ENCODE assay signal across 21 cellular contexts in the genomic region with DNA sequence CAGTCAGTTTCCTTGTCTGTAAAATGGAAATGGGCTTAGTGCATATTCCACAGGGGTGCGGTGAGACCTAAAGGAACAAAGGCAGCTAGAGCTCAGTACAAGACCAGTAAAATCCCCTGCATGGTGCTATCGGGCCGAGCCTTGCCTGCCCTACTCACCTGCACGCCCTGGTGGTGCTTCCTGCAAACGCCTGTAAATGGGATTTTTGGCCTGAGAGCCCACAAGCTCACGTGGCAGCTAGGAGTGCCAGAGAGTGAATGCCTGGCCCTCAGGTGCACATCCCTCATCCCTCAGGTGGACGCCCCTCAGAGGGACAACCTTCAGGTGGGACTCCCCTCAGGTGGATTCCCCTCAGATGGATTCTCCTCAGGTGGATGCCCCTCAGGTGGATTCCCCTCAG. TPM values are rescaled to one million over a fixed set of nuclear protein-coding genes. Genes with fewer than 3 reads are reported as not detected.
A peak's percentile ranks its signal among the peaks of the same experiment; 100 is the strongest.
DNase-seq lines count a peak whose midpoint lies in the region; ATAC-seq, FAIRE-seq and TF ChIP-seq lines count a peak whose summit lies in the region.
"Had no signal": no experiment of that assay in that cellular context is flagged by ENCODE, and none has a peak within 500 bp of the region (broad histone marks: within the 10 kb centered on the region; RNA-seq: fewer than 3 reads in every experiment).

No MANE protein-coding gene starts in this region.

- H3K9me3 ChIP-seq in HEK293 (ENCODE audit: control insufficient read depth, insufficient read depth, low read depth, low read length) (no peaks in the 10 kb centered on the region), H1 (ENCODE audit: insufficient read depth in 2 of 2, low read depth in 1 of 2, low read length in 1 of 2) (no peaks in the 10 kb centered on the region), colonic mucosa (no peaks in the 10 kb centered on the region)
- H3K9me3 ChIP-seq: BE2C had no signal

- 84% methylated on average over 7 of the region's 7 CpGs; no CpG with 5 or more reads in 1 of the 2 experiments for WGBS in H1 (ENCODE audit: extremely low coverage in 1 of 2, insufficient coverage in 1 of 2, insufficient read length in 1 of 2, insufficient replicate concordance in 2 of 2, low coverage in 1 of 2, low lambda C conversion rate in 2 of 2, missing lambda C conversion rate in 1 of 2), 2 experiments

- no peak overlapping the region for H2BK120ac ChIP-seq in H1 (replicated peaks; ENCODE audit: low read depth, low read length)

- no peak for FAIRE-seq in H1 (lab: Jason Lieb, UNC)
- FAIRE-seq: A204.1 had no signal

- TF ChIP-seq EP300 in H1 (IDR thresholded peaks at IDR 0.05; ENCODE audit: borderline replicate concordance in 1 of 2, low read depth in 2 of 2, low read length in 2 of 2): no peak

- CTCF ChIA-PET in HEK293 (lab: Yijun Ruan, JAX): no interaction called here
- CTCF ChIA-PET in H1 (lab: Charles Lee; ENCODE audit: partially characterized antibody): interaction anchor here (0.9 to 1.5 kb wide), 6 partner anchors 9 to 117 kb away, joined by 3 to 7 read pairs (median 3); no protein-coding TSS in a partner anchor

- DNase-seq in H7 (peak; percentile 59), H1 (ENCODE audit: low read depth in 1 of 2, low spot score in 2 of 2) (no peak), iPS-NIHi11 (ENCODE audit: low spot score) (peak; percentile 41), NOMO-1 treated with DMSO at 0.1 percent for 48 hours (lab: John Stamatoyannopoulos, UW; ENCODE audit: unreplicated experiment) (no peak), colonic mucosa (no peak)
- no peak for DNase-seq in activated CD8-positive, alpha-beta memory T cell treated with anti-CD3 and anti-CD28 coated beads, Interleukin-2, amount 50 U/mL, for 48 hours
- DNase-seq: ACHN; BE2C; C1 segment of cervical spinal cord; CD4-positive, CD25-positive, alpha-beta regulatory T cell; CD8-positive, alpha-beta memory T cell; COR-L47; DMS 273 treated with DMSO at 0.1 percent for 48 hours; DMS79; GF-D8; KG1 had no signal

- H2BK20ac ChIP-seq in H1 (ENCODE audit: low read length): no peak overlapping the region

- ATAC-seq in GM18870 (IDR thresholded peaks at IDR 0.05; ENCODE audit: unreplicated experiment): no peak
- ATAC-seq: HCT116 had no signal

- POLR2A ChIA-PET in HEK293 (lab: Yijun Ruan, JAX): no interaction called here
- POLR2A ChIA-PET in H1 (lab: Charles Lee; ENCODE audit: partially characterized antibody): interaction anchor here (0.8 to 1.4 kb wide), 2 partner anchors 10 to 34 kb away, joined by 3 read pairs; no protein-coding TSS in a partner anchor

- H3K36me3 ChIP-seq in H7 (replicated peaks; ENCODE audit: control insufficient read depth, insufficient read depth, low read length): no peaks in the 10 kb centered on the region
- H3K36me3 ChIP-seq in HEK293 (ENCODE audit: control insufficient read depth in 2 of 2, insufficient read depth in 1 of 2, low read length in 2 of 2): no peaks in the 10 kb centered on the region
- H3K36me3 ChIP-seq in H1 (ENCODE audit: control insufficient read depth in 2 of 4, insufficient read depth in 4 of 4, low read length in 3 of 4): no peaks in the 10 kb centered on the region
- H3K36me3 ChIP-seq in colonic mucosa: no peaks in the 10 kb centered on the region
- H3K36me3 ChIP-seq: BE2C had no signal

- no peaks in the 10 kb centered on the region for H3K79me2 ChIP-seq in H1 (ENCODE audit: control insufficient read depth in 1 of 2, insufficient read depth in 2 of 2, low read length in 2 of 2)

- no peak overlapping the region for H3K4me2 ChIP-seq in H1 (ENCODE audit: insufficient read depth in 1 of 2, low read depth in 2 of 2, low read length in 2 of 2)

- no peak overlapping the region for H2AK5ac ChIP-seq in H1 (ENCODE audit: low read depth, low read length)

- H3K23ac ChIP-seq in H1 (ENCODE audit: insufficient read length): no peak overlapping the region

- no peak overlapping the region for H2BK15ac ChIP-seq in H1 (ENCODE audit: low read length)

- TF ChIP-seq POLR2A in H1 (IDR thresholded peaks at IDR 0.05; ENCODE audit: control extremely low read depth in 1 of 2, low read depth in 2 of 2, low read length in 2 of 2): no peak

- no peak overlapping the region for H3K9ac ChIP-seq in H1 (replicated peaks in 1 of 4; ENCODE audit: extremely low read depth in 1 of 4, low read depth in 3 of 4, low read length in 3 of 4)
- no peak overlapping the region for H3K9ac ChIP-seq in colonic mucosa (ENCODE audit: low read depth in 2 of 2, low read length in 2 of 2)

- no peak overlapping the region for H3K56ac ChIP-seq in H1 (replicated peaks; ENCODE audit: insufficient read length, low read depth, low read length)

- 0 out of 2 replicates have a peak, but pooled peaks have one; percentile 10 for TF ChIP-seq CTCF in HEK293 (tag by site-specific recombination; IDR thresholded peaks at IDR 0.05)
- TF ChIP-seq CTCF in H1 (IDR thresholded peaks at IDR 0.05; ENCODE audit: control extremely low read depth in 1 of 3, insufficient read depth in 1 of 3, low read depth in 1 of 3, low read length in 3 of 3): peak; percentile 25 to 47 (median 29)
- no peak for TF ChIP-seq CTCF in colonic mucosa (IDR thresholded peaks at IDR 0.05)

- no peak overlapping the region for H4K8ac ChIP-seq in H1 (ENCODE audit: extremely low read depth, insufficient read depth, low read length)

- TF ChIP-seq RAD21 in H1 (IDR thresholded peaks at IDR 0.05 in 1 of 2, conservative IDR thresholded peaks at IDR 0.05 in 1 of 2; ENCODE audit: low read depth in 2 of 2, low read length in 2 of 2): peak in 1 of 2 experiments; percentile 36; a peak in 1 of 4 replicates

- no peak overlapping the region for H3K18ac ChIP-seq in H1 (ENCODE audit: extremely low read depth, low read length)

- H3K4me1 ChIP-seq in HEK293 (ENCODE audit: control insufficient read depth, insufficient read depth, low read length) (no peaks in the 10 kb centered on the region), H1 (replicated peaks in 1 of 4; ENCODE audit: control insufficient read depth in 3 of 4, insufficient read depth in 4 of 4, low read length in 3 of 4) (no peaks in the 10 kb centered on the region), colonic mucosa (no peaks in the 10 kb centered on the region)
- H3K4me1 ChIP-seq: BE2C had no signal

- H3K14ac ChIP-seq in H1 (ENCODE audit: insufficient read length): no peak overlapping the region

- no peaks in the 10 kb centered on the region for H3K79me1 ChIP-seq in H1 (ENCODE audit: low read depth, low read length)

- H3K27ac ChIP-seq in HEK293 (ENCODE audit: extremely low read depth, low read depth, low read length) (no peak overlapping the region), H1 (ENCODE audit: low read depth, low read length) (no peak overlapping the region), colonic mucosa (no peak overlapping the region)

- intact Hi-C loops in colonic mucosa (cut with DNase I): no loop called here

- no peak overlapping the region for H2BK5ac ChIP-seq in H1 (ENCODE audit: low read depth, low read length)

- no peak overlapping the region for H2AFZ ChIP-seq in H1 (ENCODE audit: low read length)

- H2BK12ac ChIP-seq in H1 (ENCODE audit: low read depth, low read length): no peak overlapping the region

- no peaks in the 10 kb centered on the region for H3K23me2 ChIP-seq in H1 (ENCODE audit: low read depth, low read length)

- H4K20me1 ChIP-seq in H1 (replicated peaks in 1 of 2; ENCODE audit: control insufficient read depth in 1 of 2, insufficient read depth in 2 of 2, low read length in 2 of 2): no peaks in the 10 kb centered on the region

- H3K27me3 ChIP-seq in H7 (ENCODE audit: control insufficient read depth, insufficient read depth, low read length): no peaks in the 10 kb centered on the region
- H3K27me3 ChIP-seq in H1 (replicated peaks in 1 of 4; ENCODE audit: control insufficient read depth in 3 of 4, extremely low read depth in 1 of 4, insufficient read depth in 3 of 4, low read length in 3 of 4): no peaks in the 10 kb centered on the region
- no peaks in the 10 kb centered on the region for H3K27me3 ChIP-seq in colonic mucosa
- H3K27me3 ChIP-seq: BE2C had no signal

- no peak overlapping the region for H4K5ac ChIP-seq in H1 (ENCODE audit: insufficient read length, low read depth, low read length)

- H3K4me3 ChIP-seq in H7 (ENCODE audit: insufficient read depth, low read depth, low read length): no peak overlapping the region
- H3K4me3 ChIP-seq in HEK293 (ENCODE audit: low read depth, low read length): no peak overlapping the region
- H3K4me3 ChIP-seq in H1 (ENCODE audit: extremely low read depth in 1 of 4, insufficient read depth in 2 of 4, low read depth in 3 of 4, low read length in 4 of 4): no peak overlapping the region
- H3K4me3 ChIP-seq in colonic mucosa: no peak overlapping the region

- no peak overlapping the region for H3K4ac ChIP-seq in H1 (replicated peaks; ENCODE audit: insufficient read length, low read depth, low read length)

- H4K91ac ChIP-seq in H1 (replicated peaks; ENCODE audit: insufficient read length, low read length): no peak overlapping the region

TF ChIP-seq in HEK293, 187 proteins besides CTCF, POLR2A, EP300 and RAD21 (continues in another document):
- TF ChIP-seq ZNF521 (tag by site-specific recombination; IDR thresholded peaks at IDR 0.05) (no peak), ZNF350 (tag by site-specific recombination; IDR thresholded peaks at IDR 0.05) (no peak), ZNF214 (tag by site-specific recombination; IDR thresholded peaks at IDR 0.05; ENCODE audit: borderline replicate concordance) (no peak), ZNF777 (tag by site-specific recombination; IDR thresholded peaks at IDR 0.05; ENCODE audit: borderline replicate concordance) (no peak), BCL11B (tag by site-specific recombination; IDR thresholded peaks at IDR 0.05; ENCODE audit: low read depth) (no peak)

TF ChIP-seq in H1, 55 proteins besides CTCF, POLR2A, EP300 and RAD21 (continues in another document):
- TF ChIP-seq HDAC6 (IDR thresholded peaks at IDR 0.05; ENCODE audit: low read depth, low read length) (no peak), POU5F1 (IDR thresholded peaks at IDR 0.05; ENCODE audit: low read depth, low read length) (no peak), TCF12 (IDR thresholded peaks at IDR 0.05; ENCODE audit: low read depth, low read length) (no peak), TAF7 (optimal IDR thresholded peaks at IDR 0.05; ENCODE audit: borderline replicate concordance, low read depth, low read length) (no peak)

RNA-seq across cellular contexts. Expression of gene VSX1, which starts 48.0 kb away (rescaled TPM):
- total RNA-seq in H7 (2014; rRNA removed; shearing (Covaris generic)): not detected in 2 replicates
- not detected in 2 replicates for total RNA-seq in H1 (2021; fragmentation: NEBNext Ultra II Directional; extraction: Animal tissue kit (Norgen Biotek cat#: 25700))
- polyA plus RNA-seq in H1 (2011; rRNA removed): 0.05 and 0.14 TPM in 2 replicates
- polyA plus RNA-seq in H1 (2011; cell fraction: cytosol; rRNA removed): 0.04 TPM
- not detected for polyA plus RNA-seq in H1 (2011; cell fraction: nucleus; rRNA removed)
- polyA plus RNA-seq in H1 (2012, experiment 1 of 2): not detected in 4 replicates
- not detected for polyA plus RNA-seq in H1 (2012, experiment 2 of 2)
- polyA plus RNA-seq in H1 (2013, experiment 1 of 2): 0.10 TPM
- 0.04 TPM for polyA plus RNA-seq in H1 (2013, experiment 2 of 2)
- polyA minus RNA-seq in H1 (2011; rRNA and poly(A)+ RNA removed): not detected in 2 replicates
- polyA minus RNA-seq in H1 (2011; cell fraction: cytosol; rRNA and poly(A)+ RNA removed): not detected
- 1.00 TPM for polyA minus RNA-seq in H1 (2011; cell fraction: nucleus; rRNA and poly(A)+ RNA removed)
- total RNA-seq in colonic mucosa: not detected
- total RNA-seq: CD4-positive, CD25-positive, alpha-beta regulatory T cell; CD8-positive, alpha-beta memory T cell; H4 had no signal
- polyA plus RNA-seq: CD4-positive, CD25-positive, alpha-beta regulatory T cell; CD8-positive, alpha-beta memory T cell had no signal

Comparison
In these comparisons a context has a peak if more than half of its experiments do, and no peak if none do; other contexts are left out.
1. DNase-seq: peak in H7 (single experiment) and iPS-NIHi11 (single experiment); none in H1 (0 of 2), NOMO-1 treated with DMSO at 0.1 percent for 48 hours (single experiment), colonic mucosa (single experiment) and activated CD8-positive, alpha-beta memory T cell treated with anti-CD3 and anti-CD28 coated beads, Interleukin-2, amount 50 U/mL, for 48 hours (single experiment).